19 cellular contexts compared by ENCODE assay signal in genomic region chr2:238700122-238700457, GRCh38.
DNase-seq lines count a peak whose midpoint lies in the region; ATAC-seq, FAIRE-seq and TF ChIP-seq lines count a peak whose summit lies in the region.
"Had no signal": no experiment of that assay in that cellular context is flagged by ENCODE, and none has a peak within 500 bp of the region (broad histone marks: within the 10 kb centered on the region; RNA-seq: fewer than 3 reads in every experiment).

No MANE protein-coding gene starts in this region.

- no peaks in the 10 kb centered on the region for H3K9me3 Mint-ChIP-seq in activated CD4-positive, alpha-beta T cell treated with anti-CD3 and anti-CD28 coated beads, Interleukin-2, amount 10 ng/mL, durations not matched to agents 24 days and 14 days
- no peaks in the 10 kb centered on the region for H3K9me3 Mint-ChIP-seq in activated CD4-positive, alpha-beta T cell treated with anti-CD3 and anti-CD28 coated beads, Interleukin-2, amount 10 ng/mL, durations not matched to agents 7 days and 5 days
- H3K9me3 Mint-ChIP-seq: CD4-positive, alpha-beta T cell had no signal

- peak; percentile 42 for DNase-seq in activated CD4-positive, alpha-beta T cell treated with anti-CD3 and anti-CD28 coated beads, Interleukin-2, amount 10 ng/mL, durations not matched to agents 24 days and 14 days
- no peak for DNase-seq in activated CD4-positive, alpha-beta T cell treated with anti-CD3 and anti-CD28 coated beads, Interleukin-2, amount 10 ng/mL, durations not matched to agents 7 days and 5 days
- DNase-seq in lung (ENCODE audit: low spot score) (peak; percentile 82), RCC 7860 (ENCODE audit: low spot score) (no peak), anterior cingulate cortex (lab: John Stamatoyannopoulos, UW) (no peak)
- DNase-seq in activated CD4-positive, CD25-positive, alpha-beta regulatory T cell (lab: John Stamatoyannopoulos, UW) = no peak
- DNase-seq: activated gamma-delta T cell treated with Interleukin-2 at 50 U/mL for 16 hours; CD4-positive, alpha-beta T cell; effector CD8-positive, alpha-beta T cell; NCI-H1694; NCI-H524; spleen; stimulated activated naive CD4-positive, alpha-beta T cell treated with Interleukin-2 at 50 U/mL for 16 hours had no signal

- no peaks in the 10 kb centered on the region for H3K36me3 Mint-ChIP-seq in activated CD4-positive, alpha-beta T cell treated with anti-CD3 and anti-CD28 coated beads, Interleukin-2, amount 10 ng/mL, durations not matched to agents 24 days and 14 days (ENCODE audit: low read depth)
- H3K36me3 Mint-ChIP-seq in activated CD4-positive, alpha-beta T cell treated with anti-CD3 and anti-CD28 coated beads, Interleukin-2, amount 10 ng/mL, durations not matched to agents 7 days and 5 days (ENCODE audit: low read depth) = no peaks in the 10 kb centered on the region
- H3K36me3 Mint-ChIP-seq: brain had no signal

- intact Hi-C loops in activated CD4-positive, alpha-beta T cell treated with anti-CD3 and anti-CD28 coated beads, Interleukin-2, amount 10 ng/mL, durations not matched to agents 24 days and 14 days (cut with micrococcal nuclease) = no loop called here

- CTCF ChIA-PET in activated CD4-positive, alpha-beta T cell treated with anti-CD3 and anti-CD28 coated beads, Interleukin-2, amount 10 ng/mL, durations not matched to agents 7 days and 5 days (lab: Charles Lee) = interaction anchor here (0.6 kb wide), 1 partner anchor 263 kb away, joined by 3 read pairs; no protein-coding TSS in a partner anchor

- ATAC-seq in gastroesophageal sphincter (peak; percentile 76), lung (ENCODE audit: insufficient read depth, low FRiP score) (peak; percentile 78), GM18870 (IDR thresholded peaks at IDR 0.05; ENCODE audit: unreplicated experiment) (no peak)

- no peak overlapping the region for H3K4me3 Mint-ChIP-seq in activated CD4-positive, alpha-beta T cell treated with anti-CD3 and anti-CD28 coated beads, Interleukin-2, amount 10 ng/mL, durations not matched to agents 24 days and 14 days
- no peak overlapping the region for H3K4me3 Mint-ChIP-seq in activated CD4-positive, alpha-beta T cell treated with anti-CD3 and anti-CD28 coated beads, Interleukin-2, amount 10 ng/mL, durations not matched to agents 7 days and 5 days
- H3K4me3 Mint-ChIP-seq: brain; CD4-positive, alpha-beta T cell had no signal

- FAIRE-seq in RCC 7860 (lab: Jason Lieb, UNC) = no peak
- FAIRE-seq: frontal cortex, G401.6 had no signal

- POLR2A ChIA-PET in activated CD4-positive, alpha-beta T cell treated with anti-CD3 and anti-CD28 coated beads, Interleukin-2, amount 10 ng/mL, durations not matched to agents 7 days and 5 days (lab: Charles Lee) = no interaction called here

- H3K4me1 ChIP-seq in gastroesophageal sphincter (peaks cover 0 to 14% (median 7%) of the 10 kb centered on the region in 3 donors), lung (ENCODE audit: control insufficient read depth in 2 of 2, insufficient read depth in 2 of 2, low read length in 2 of 2) (peaks cover 0 to 24% of the 10 kb centered on the region in 2 donors)
- H3K4me1 ChIP-seq: spleen had no signal

- TF ChIP-seq CTCF in gastroesophageal sphincter (IDR thresholded peaks at IDR 0.05) (no peak), lung (IDR thresholded peaks at IDR 0.05; ENCODE audit: control extremely low read depth, extremely low read depth) (no peak)

- H3K27ac ChIP-seq in gastroesophageal sphincter (no peak overlapping the region), lung (ENCODE audit: low read depth in 1 of 2, low read length in 1 of 2) (peak overlapping the region in 1 of 2 donors; percentile 83)
- H3K27ac ChIP-seq: 22Rv1, spleen had no signal

- 36% methylated on average over 3 of the region's 11 CpGs; no CpG with 5 or more reads in 1 of the 2 donors for WGBS in gastroesophageal sphincter (ENCODE audit: low coverage in 1 of 2), 2 donors
- 49 to 75% methylated on average over 11 of the region's 11 CpGs for WGBS in lung, 2 donors

- H3K27me3 Mint-ChIP-seq in activated CD4-positive, alpha-beta T cell treated with anti-CD3 and anti-CD28 coated beads, Interleukin-2, amount 10 ng/mL, durations not matched to agents 24 days and 14 days = no peaks in the 10 kb centered on the region
- no peaks in the 10 kb centered on the region for H3K27me3 Mint-ChIP-seq in activated CD4-positive, alpha-beta T cell treated with anti-CD3 and anti-CD28 coated beads, Interleukin-2, amount 10 ng/mL, durations not matched to agents 7 days and 5 days
- H3K27me3 Mint-ChIP-seq: brain had no signal

- no peak for TF ChIP-seq POLR2A in gastroesophageal sphincter (IDR thresholded peaks at IDR 0.05)

- H3K27me3 ChIP-seq in gastroesophageal sphincter = no peaks in the 10 kb centered on the region
- H3K27me3 ChIP-seq in lung (ENCODE audit: control insufficient read depth, insufficient read depth) = no peaks in the 10 kb centered on the region
- H3K27me3 ChIP-seq: spleen had no signal

- H3K36me3 ChIP-seq in gastroesophageal sphincter (no peaks in the 10 kb centered on the region), lung (ENCODE audit: control insufficient read depth in 2 of 2, insufficient read depth in 2 of 2, low read length in 2 of 2) (no peaks in the 10 kb centered on the region)
- H3K36me3 ChIP-seq: spleen had no signal

- H3K9me3 ChIP-seq in gastroesophageal sphincter (no peaks in the 10 kb centered on the region), lung (ENCODE audit: control insufficient read depth in 2 of 2, insufficient read depth in 1 of 2, low read length in 1 of 2) (no peaks in the 10 kb centered on the region)
- H3K9me3 ChIP-seq: spleen had no signal

- H3K4me1 Mint-ChIP-seq in activated CD4-positive, alpha-beta T cell treated with anti-CD3 and anti-CD28 coated beads, Interleukin-2, amount 10 ng/mL, durations not matched to agents 24 days and 14 days = peaks cover 2% of the 10 kb centered on the region
- H3K4me1 Mint-ChIP-seq in activated CD4-positive, alpha-beta T cell treated with anti-CD3 and anti-CD28 coated beads, Interleukin-2, amount 10 ng/mL, durations not matched to agents 7 days and 5 days = no peaks in the 10 kb centered on the region

- no peak for TF ChIP-seq EP300 in gastroesophageal sphincter (IDR thresholded peaks at IDR 0.05)

- H3K4me3 ChIP-seq in gastroesophageal sphincter (no peak overlapping the region), lung (no peak overlapping the region)
- H3K4me3 ChIP-seq: spleen had no signal

- H3K27ac Mint-ChIP-seq in activated CD4-positive, alpha-beta T cell treated with anti-CD3 and anti-CD28 coated beads, Interleukin-2, amount 10 ng/mL, durations not matched to agents 24 days and 14 days = no peak overlapping the region
- H3K27ac Mint-ChIP-seq in activated CD4-positive, alpha-beta T cell treated with anti-CD3 and anti-CD28 coated beads, Interleukin-2, amount 10 ng/mL, durations not matched to agents 7 days and 5 days = no peak overlapping the region
- H3K27ac Mint-ChIP-seq: brain; CD4-positive, alpha-beta T cell had no signal

Comparison
In these comparisons a context has a peak if more than half of its experiments do, and no peak if none do; other contexts are left out.
1. DNase-seq: peak in activated CD4-positive, alpha-beta T cell treated with anti-CD3 and anti-CD28 coated beads, Interleukin-2, amount 10 ng/mL, durations not matched to agents 24 days and 14 days (single experiment) and lung (single experiment); none in activated CD4-positive, alpha-beta T cell treated with anti-CD3 and anti-CD28 coated beads, Interleukin-2, amount 10 ng/mL, durations not matched to agents 7 days and 5 days (single experiment), activated CD4-positive, CD25-positive, alpha-beta regulatory T cell (0 of 4), RCC 7860 (single experiment) and anterior cingulate cortex (0 of 58).